17 cellular contexts compared by ENCODE assay signal in genomic region chr12:23628836-23629235, GRCh38.
"Had no signal": no experiment of that assay in that cellular context is flagged by ENCODE, and none has a peak within 500 bp of the region (broad histone marks: within the 10 kb centered on the region; RNA-seq: fewer than 3 reads in every experiment).

No MANE protein-coding gene starts in this region.

- DNase-seq: activated CD4-positive, alpha-beta T cell treated with anti-CD3 and anti-CD28 coated beads for 1 hour; activated CD4-positive, alpha-beta T cell treated with anti-CD3 and anti-CD28 coated beads, Interleukin-2, amount 50 U/mL, for 4 hours; activated gamma-delta T cell; adrenal gland; dermis blood vessel endothelial cell; effector memory CD8-positive, alpha-beta T cell; heart right ventricle; left ventricle myocardium superior; naive thymus-derived CD4-positive, alpha-beta T cell; ovary; stimulated activated CD4-positive, alpha-beta T cell treated with anti-CD3 and anti-CD28 coated beads, Interleukin-4, amount 100 ng/mL, for 24 hours; stomach; upper lobe of right lung had no signal

- ATAC-seq: activated naive CD4-positive, alpha-beta T cell treated with anti-CD3 and anti-CD28 coated beads, Interleukin-2, amount 50 U/mL, for 72 hours; effector memory CD8-positive, alpha-beta T cell; gastroesophageal sphincter; heart right ventricle; left ventricle myocardium superior; naive thymus-derived CD4-positive, alpha-beta T cell; sciatic nerve; stimulated activated effector memory CD8-positive, alpha-beta T cell treated with anti-CD3 and anti-CD28 coated beads, Interleukin-12 subunit alpha, Interleukin-12 subunit beta, amount 100 ng/mL, for 72 hours; upper lobe of right lung had no signal
